18 cellular contexts compared by ENCODE assay signal in genomic region chr3:141709126-141709770, GRCh38. TPM values are rescaled to one million over a fixed set of nuclear protein-coding genes. Genes with fewer than 3 reads are reported as not detected.
DNase-seq lines count a peak whose midpoint lies in the region; ATAC-seq and TF ChIP-seq lines count a peak whose summit lies in the region.
"Had no signal": no experiment of that assay in that cellular context is flagged by ENCODE, and none has a peak within 500 bp of the region (broad histone marks: within the 10 kb centered on the region; RNA-seq: fewer than 3 reads in every experiment).

No MANE protein-coding gene starts in this region.

- H3K56ac ChIP-seq in IMR-90 (ENCODE audit: extremely low read depth, insufficient read depth, low read length) = no peak overlapping the region

- H3K18ac ChIP-seq in IMR-90 (ENCODE audit: low read depth, low read length) = peak overlapping the region; percentile 16

- POLR2A ChIA-PET in IMR-90 (lab: Charles Lee; ENCODE audit: unreplicated experiment) = no interaction called here

- no peak for TF ChIP-seq EP300 in esophagus muscularis mucosa (IDR thresholded peaks at IDR 0.05)

- no peak overlapping the region for H3K9ac ChIP-seq in IMR-90 (ENCODE audit: low read depth, low read length)

- H3K79me1 ChIP-seq in IMR-90 (ENCODE audit: low read depth in 1 of 2, low read length in 2 of 2) = peaks cover 0 to 3% of the 10 kb centered on the region in 2 experiments; a peak in 2 of 4 replicates

- BruUV-seq in IMR-90 (replicated peaks; lab: Mats Ljungman, UMichigan) = no TSS peak

- H3K27ac ChIP-seq in IMR-90 (ENCODE audit: insufficient read depth, low read length) (no peak overlapping the region), ascending aorta (peak overlapping the region; percentile 82 to 89), esophagus muscularis mucosa (replicated peaks in 1 of 4) (no peak overlapping the region)
- H3K27ac ChIP-seq in effector memory CD4-positive, alpha-beta T cell (ENCODE audit: insufficient read depth, low read length, poor library complexity, severe bottlenecking) = no peak overlapping the region

- H3K14ac ChIP-seq in IMR-90 (replicated peaks; ENCODE audit: low read depth, low read length) = peak overlapping the region; percentile 57; the same call in 1 of the 2 replicates

- no peak for DNase-seq in IMR-90
- DNase-seq in ascending aorta (ENCODE audit: low spot score in 2 of 2) = no peak
- peak; percentile 86 for DNase-seq in esophagus muscularis mucosa (ENCODE audit: extremely low spot score)
- DNase-seq in effector memory CD4-positive, alpha-beta T cell = no peak
- DNase-seq in occipital lobe (lab: John Stamatoyannopoulos, UW) = no peak
- DNase-seq: C1 segment of cervical spinal cord; Calu3; CD4-positive, alpha-beta memory T cell; COR-L47; DMS53; DMS79 treated with DMSO at 0.1 percent for 48 hours; GOT3 had no signal

- H2BK20ac ChIP-seq in IMR-90 (ENCODE audit: low read depth, low read length) = peak overlapping the region; percentile 67

- peak overlapping the region; percentile 61; the same call in 1 of the 2 replicates for H4K91ac ChIP-seq in IMR-90 (ENCODE audit: insufficient read depth, low read depth, low read length)

- H3K4me2 ChIP-seq in IMR-90 (ENCODE audit: low read depth, low read length) = no peak overlapping the region

- H3K4me3 ChIP-seq in IMR-90 (ENCODE audit: insufficient read depth, low read depth, low read length) = no peak overlapping the region
- H3K4me3 ChIP-seq in ascending aorta = no peak overlapping the region
- no peak overlapping the region for H3K4me3 ChIP-seq in esophagus muscularis mucosa
- no peak overlapping the region for H3K4me3 ChIP-seq in effector memory CD4-positive, alpha-beta T cell (ENCODE audit: insufficient read depth, low read depth, low read length, poor library complexity, severe bottlenecking)
- H3K4me3 ChIP-seq: HAP-1 had no signal

- H3K9me1 ChIP-seq in IMR-90 (ENCODE audit: insufficient read depth, low read length) = peaks cover 14% of the 10 kb centered on the region

- H4K8ac ChIP-seq in IMR-90 (ENCODE audit: low read depth in 2 of 2, low read length in 2 of 2) = peak overlapping the region in 1 of 2 experiments; percentile 46; a peak in 1 of 4 replicates

- H4K20me1 ChIP-seq in IMR-90 (ENCODE audit: insufficient read depth, low read length) = no peaks in the 10 kb centered on the region

- H3K4me1 ChIP-seq in IMR-90 (ENCODE audit: control insufficient read depth, insufficient read depth, low read length) (peaks cover 14% of the 10 kb centered on the region), ascending aorta (peaks cover 8 to 19% of the 10 kb centered on the region in 2 donors), esophagus muscularis mucosa (peaks cover 0 to 7% (median 3%) of the 10 kb centered on the region in 4 donors)
- no peaks in the 10 kb centered on the region for H3K4me1 ChIP-seq in effector memory CD4-positive, alpha-beta T cell (ENCODE audit: control insufficient read depth, insufficient read depth, low read length, poor library complexity, severe bottlenecking)
- H3K4me1 ChIP-seq: HAP-1 had no signal

- H4K5ac ChIP-seq in IMR-90 (ENCODE audit: low read depth, low read length) = 0 out of 2 replicates have a peak overlapping the region, but pooled peaks have one; percentile 28

- CTCF ChIA-PET in IMR-90 (lab: Yijun Ruan, JAX) = interaction anchor here (0.6 kb wide), 1 partner anchor 19 kb away, joined by 5 read pairs; no protein-coding TSS in a partner anchor

- H2BK5ac ChIP-seq in IMR-90 (ENCODE audit: low read depth, low read length, poor library complexity, severe bottlenecking) = peak overlapping the region; percentile 92

- H3K36me3 ChIP-seq in IMR-90 (ENCODE audit: control insufficient read depth, insufficient read depth, low read length) = no peaks in the 10 kb centered on the region
- no peaks in the 10 kb centered on the region for H3K36me3 ChIP-seq in ascending aorta
- no peaks in the 10 kb centered on the region for H3K36me3 ChIP-seq in esophagus muscularis mucosa
- H3K36me3 ChIP-seq in effector memory CD4-positive, alpha-beta T cell (ENCODE audit: control insufficient read depth, insufficient read depth, low read length) = no peaks in the 10 kb centered on the region
- H3K36me3 ChIP-seq: HAP-1 had no signal

- no peak for TF ChIP-seq POLR2A in IMR-90 (IDR thresholded peaks at IDR 0.05; ENCODE audit: low read depth, low read length)
- TF ChIP-seq POLR2A in esophagus muscularis mucosa (IDR thresholded peaks at IDR 0.05; ENCODE audit: low read depth) = no peak

- WGBS in IMR-90 (ENCODE audit: extremely low coverage in 2 of 2, insufficient read length in 1 of 2), 2 experiments = no CpG with 5 or more reads among the region's 7 CpGs
- 97% methylated on average over 7 of the region's 7 CpGs for WGBS in esophagus muscularis mucosa

- peak overlapping the region; percentile 35; the same call in 2 of the 3 replicates for H2BK15ac ChIP-seq in IMR-90 (ENCODE audit: low read depth, low read length)

- peak overlapping the region; percentile 92 for H2AK5ac ChIP-seq in IMR-90 (ENCODE audit: low read depth, low read length)

- peak overlapping the region; percentile 85 for H2BK120ac ChIP-seq in IMR-90 (ENCODE audit: low read depth, low read length)

- H3K9me3 ChIP-seq in IMR-90 (ENCODE audit: control insufficient read depth, insufficient read depth, low read length) (no peaks in the 10 kb centered on the region), ascending aorta (no peaks in the 10 kb centered on the region), esophagus muscularis mucosa (no peaks in the 10 kb centered on the region)
- no peaks in the 10 kb centered on the region for H3K9me3 ChIP-seq in effector memory CD4-positive, alpha-beta T cell (ENCODE audit: control insufficient read depth, low read length)
- H3K9me3 ChIP-seq: HAP-1 had no signal

- TF ChIP-seq RAD21 in IMR-90 (IDR thresholded peaks at IDR 0.05; ENCODE audit: low read length) = no peak

- in situ Hi-C loops in IMR-90 (cut with MboI; ENCODE audit: low sequenced_read_pairs) = no loop called here

- H3K27me3 ChIP-seq in IMR-90 (ENCODE audit: control insufficient read depth, insufficient read depth, low read length) (no peaks in the 10 kb centered on the region), ascending aorta (no peaks in the 10 kb centered on the region), esophagus muscularis mucosa (no peaks in the 10 kb centered on the region)
- no peaks in the 10 kb centered on the region for H3K27me3 ChIP-seq in effector memory CD4-positive, alpha-beta T cell (replicated peaks; ENCODE audit: control insufficient read depth, insufficient read depth, low read length, poor library complexity, severe bottlenecking)

- no peak overlapping the region for H2AK9ac ChIP-seq in IMR-90 (replicated peaks; ENCODE audit: low read depth, low read length, poor library complexity)

- peak overlapping the region; percentile 69; the same call in 1 of the 2 replicates for H3K4ac ChIP-seq in IMR-90 (ENCODE audit: low read depth, low read length)

- TF ChIP-seq CTCF in IMR-90 (conservative IDR thresholded peaks at IDR 0.05; ENCODE audit: low read depth, low read length) (no peak), ascending aorta (IDR thresholded peaks at IDR 0.05) (no peak), esophagus muscularis mucosa (IDR thresholded peaks at IDR 0.05) (no peak)

- no peak overlapping the region for H2AFZ ChIP-seq in IMR-90 (replicated peaks; ENCODE audit: low read length, poor library complexity)

- H3K23ac ChIP-seq in IMR-90 (ENCODE audit: low read depth, low read length) = no peak overlapping the region

- intact Hi-C loops in IMR-90 (cut with micrococcal nuclease) (no loop called here), ascending aorta (cut with DNase I) (loop anchor here (1.0 to 2.0 kb wide), 2 partner anchors 50 to 350 kb away; no protein-coding TSS in a partner anchor), esophagus muscularis mucosa (cut with DNase I) (no loop called here)

- ATAC-seq in IMR-90 (ENCODE audit: low read depth) (no peak), HG03432 (IDR thresholded peaks at IDR 0.05; ENCODE audit: unreplicated experiment) (no peak)

- dilution Hi-C loops in IMR-90 (cut with HindIII; ENCODE audit: low sequenced_read_pairs, unreplicated experiment) = no loop called here

TF ChIP-seq in IMR-90, 13 proteins besides CTCF, POLR2A, EP300 and RAD21:
- TF ChIP-seq BHLHE40 (IDR thresholded peaks at IDR 0.05; ENCODE audit: low read depth, low read length) (no peak), CHD1 (IDR thresholded peaks at IDR 0.05; ENCODE audit: low read depth, low read length) (no peak), CEBPB (IDR thresholded peaks at IDR 0.05; ENCODE audit: low read depth, low read length) (no peak), MXI1 (IDR thresholded peaks at IDR 0.05; ENCODE audit: borderline replicate concordance, low read depth, low read length) (no peak), MAZ (IDR thresholded peaks at IDR 0.05; ENCODE audit: borderline replicate concordance, low read depth, low read length) (no peak)

RNA-seq across cellular contexts. Expression of gene RNF7, which starts 28.9 kb away (rescaled TPM):
- total RNA-seq in IMR-90 (2012; rRNA removed) (111 and 149 TPM in 2 replicates), ascending aorta (32.1 TPM), esophagus muscularis mucosa (100 to 1,000 TPM in 1 of 4 donors, 10 to 100 TPM in 3; 47.2 to 107 (median 80.2) TPM), occipital lobe (31.0 TPM)
- polyA plus RNA-seq in IMR-90 (2012; rRNA removed) = 70.5 and 98.7 TPM in 2 replicates
- polyA plus RNA-seq in IMR-90 (2012; cell fraction: cytosol; rRNA removed) = 119 and 155 TPM in 2 replicates
- 33.0 and 66.1 TPM in 2 replicates for polyA plus RNA-seq in IMR-90 (2012; cell fraction: nucleus; rRNA removed; ENCODE audit: low replicate concordance)

RNA-seq across cellular contexts. Expression of gene GRK7, which starts 54.0 kb away (rescaled TPM):
- total RNA-seq in IMR-90 (2012; rRNA removed) (not detected in 2 replicates), ascending aorta (not detected), esophagus muscularis mucosa (under 1 TPM in 1 of 4 donors, not detected in 3; 0.11 TPM), occipital lobe (not detected)
- polyA plus RNA-seq in IMR-90 (2012; rRNA removed) = not detected in 2 replicates
- not detected in 2 replicates for polyA plus RNA-seq in IMR-90 (2012; cell fraction: cytosol; rRNA removed)
- polyA plus RNA-seq in IMR-90 (2012; cell fraction: nucleus; rRNA removed; ENCODE audit: low replicate concordance) = 0.01 TPM in 1 of 2 replicates, not detected in the other
- total RNA-seq: A172, A673, Calu3, Daoy had no signal
- polyA plus RNA-seq: BJ; CD4-positive, alpha-beta memory T cell had no signal

Comparison
In these comparisons a context has a peak if more than half of its experiments do, and no peak if none do; other contexts are left out.
1. H3K27ac ChIP-seq: peak in ascending aorta (2 of 2); none in IMR-90 (single experiment), esophagus muscularis mucosa (0 of 4) and effector memory CD4-positive, alpha-beta T cell (single experiment).